In the genomic region with DNA sequence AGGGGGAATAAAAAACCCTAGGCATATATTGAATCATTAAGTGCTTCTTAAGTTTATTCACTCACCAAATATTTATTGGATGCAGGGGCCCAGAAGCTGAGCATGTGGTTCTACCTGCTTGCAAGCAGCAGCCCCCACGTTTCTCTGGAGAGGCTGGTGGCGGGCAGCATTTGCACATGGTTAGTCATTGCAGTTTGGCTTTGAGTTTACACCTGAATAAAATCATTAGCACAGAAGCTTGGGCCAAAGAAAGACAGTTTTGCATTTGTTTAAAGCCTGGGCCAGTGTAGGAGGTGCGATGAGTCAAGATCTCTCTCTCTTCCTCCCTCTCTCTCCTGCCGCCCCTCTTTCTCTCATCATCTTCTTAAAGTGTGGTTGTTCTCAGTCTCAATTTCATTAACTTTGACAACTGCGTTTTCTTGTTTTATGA, we compare ENCODE assay signal across 14 cellular contexts.
DNase-seq lines count a peak whose midpoint lies in the region; ATAC-seq and TF ChIP-seq lines count a peak whose summit lies in the region.
"Had no signal": no experiment of that assay in that cellular context is flagged by ENCODE, and none has a peak within 500 bp of the region (broad histone marks: within the 10 kb centered on the region; RNA-seq: fewer than 3 reads in every experiment).

No MANE protein-coding gene starts in this region.

- H3K27ac ChIP-seq in GM23248, result no peak overlapping the region
- H3K27ac ChIP-seq in iPS DF 6.9 (ENCODE audit: low read length), result peak overlapping the region; percentile 98
- H3K27ac ChIP-seq: BLaER1 treated with 17β-estradiol and CSF1 and Interleukin-3, amounts not matched to agents 10 nM and 100 nM; hepatocyte; testis had no signal

- H3F3A ChIP-seq in GM23248 (ENCODE audit: insufficient read depth), result peaks cover 10% of the 10 kb centered on the region; the same call in 1 of the 2 replicates

- peak overlapping the region; percentile 98 for H3K27ac Mint-ChIP-seq in WTC11
- no peak overlapping the region for H3K27ac Mint-ChIP-seq in effector memory CD8-positive, alpha-beta T cell
- H3K27ac Mint-ChIP-seq: naive thymus-derived CD8-positive, alpha-beta T cell had no signal

- TF ChIP-seq CTCF in WTC11 (IDR thresholded peaks at IDR 0.05), result no peak

- 0 out of 2 replicates have a peak, but pooled peaks cover 4% of the 10 kb centered on the region for H3K79me2 ChIP-seq in GM23248 (ENCODE audit: insufficient read depth)

- H3K27me3 ChIP-seq in GM23248 (replicated peaks; ENCODE audit: insufficient read depth) (no peaks in the 10 kb centered on the region), iPS DF 6.9 (ENCODE audit: control insufficient read depth, insufficient read depth, low read length) (no peaks in the 10 kb centered on the region; the same call in 1 of the 2 replicates)
- H3K27me3 ChIP-seq: BLaER1 treated with 17β-estradiol and CSF1 and Interleukin-3, amounts not matched to agents 10 nM and 100 nM; hepatocyte; testis had no signal

- POLR2A ChIA-PET in WTC11 (lab: Charles Lee), result interaction anchor here (0.9 kb wide), 1 partner anchor 11 kb away, joined by 3 read pairs; no protein-coding TSS in a partner anchor

- H3K4me3 Mint-ChIP-seq in WTC11, result peak overlapping the region; percentile 55
- no peak overlapping the region for H3K4me3 Mint-ChIP-seq in effector memory CD8-positive, alpha-beta T cell
- H3K4me3 Mint-ChIP-seq: naive thymus-derived CD8-positive, alpha-beta T cell had no signal

- H4K20me1 ChIP-seq in GM23248 (ENCODE audit: insufficient read depth), result no peaks in the 10 kb centered on the region

- in situ Hi-C loops in GM23248 (cut with MboI), result no loop called here

- intact Hi-C loops in sciatic nerve (cut with DNase I), result no loop called here

- no peak overlapping the region for H3K4me2 ChIP-seq in GM23248 (ENCODE audit: unreplicated experiment)
- H3K4me2 ChIP-seq: hepatocyte had no signal

- H3K36me3 ChIP-seq in GM23248 (ENCODE audit: low read depth) (no peaks in the 10 kb centered on the region), iPS DF 6.9 (ENCODE audit: control insufficient read depth, insufficient read depth, low read length) (no peaks in the 10 kb centered on the region)

- peaks cover 74% of the 10 kb centered on the region for H3K4me1 Mint-ChIP-seq in WTC11
- H3K4me1 Mint-ChIP-seq in effector memory CD8-positive, alpha-beta T cell (ENCODE audit: low read depth in 2 of 2), result no peaks in the 10 kb centered on the region

- no peak overlapping the region for H2AFZ ChIP-seq in GM23248
- H2AFZ ChIP-seq: hepatocyte had no signal

- H3K4me1 ChIP-seq in GM23248 (ENCODE audit: insufficient read depth), result peaks cover 4% of the 10 kb centered on the region
- peaks cover 6% of the 10 kb centered on the region for H3K4me1 ChIP-seq in iPS DF 6.9 (ENCODE audit: control insufficient read depth, insufficient read depth, low read length)

- H3K27me3 Mint-ChIP-seq in WTC11 (ENCODE audit: low read depth), result no peaks in the 10 kb centered on the region
- H3K27me3 Mint-ChIP-seq in effector memory CD8-positive, alpha-beta T cell, result peaks cover 0 to 22% of the 10 kb centered on the region in 2 donors

- H3K9me3 Mint-ChIP-seq in WTC11, result peaks cover 13% of the 10 kb centered on the region
- peaks cover 0 to 2% of the 10 kb centered on the region in 2 donors for H3K9me3 Mint-ChIP-seq in effector memory CD8-positive, alpha-beta T cell

- no peak overlapping the region for H3K4me3 ChIP-seq in GM23248
- H3K4me3 ChIP-seq in iPS DF 6.9 (ENCODE audit: low read length), result no peak overlapping the region
- H3K4me3 ChIP-seq: BLaER1 treated with 17β-estradiol and CSF1 and Interleukin-3, amounts not matched to agents 10 nM and 100 nM; hepatocyte; testis had no signal

- DNase-seq in GM23248 (peak; percentile 11), WTC11 (ENCODE audit: low spot score) (peak; percentile 41), iPS DF 6.9 (ENCODE audit: low read depth, low spot score) (peak; percentile 41), sciatic nerve (ENCODE audit: low spot score) (no peak), cerebellum (ENCODE audit: low spot score) (no peak), NCI-H2171 (lab: John Stamatoyannopoulos, UW) (no peak)
- no peak for DNase-seq in effector memory CD8-positive, alpha-beta T cell
- no peak for DNase-seq in activated effector memory CD4-positive, alpha-beta T cell treated with anti-CD3 and anti-CD28 coated beads, Interleukin-2, amount 50 U/mL, for 16 hours
- DNase-seq: GDM1; naive thymus-derived CD8-positive, alpha-beta T cell; NCI-H146; testis had no signal

- no peaks in the 10 kb centered on the region for H3K9me3 ChIP-seq in GM23248 (ENCODE audit: low read depth)
- no peaks in the 10 kb centered on the region for H3K9me3 ChIP-seq in iPS DF 6.9 (ENCODE audit: control insufficient read depth, insufficient read depth, low read length)
- H3K9me3 ChIP-seq: testis had no signal

- peak; percentile 91 for ATAC-seq in WTC11
- ATAC-seq in sciatic nerve, result peak; percentile 17
- ATAC-seq in effector memory CD8-positive, alpha-beta T cell (replicated peaks), result no peak
- ATAC-seq: naive thymus-derived CD8-positive, alpha-beta T cell had no signal

- CTCF ChIA-PET in WTC11 (lab: Charles Lee), result interaction anchor here (0.6 to 1.2 kb wide), 3 partner anchors 10 to 52 kb away, joined by 3 to 6 read pairs (median 3); no protein-coding TSS in a partner anchor

- H3K36me3 Mint-ChIP-seq in WTC11, result peaks cover 56% of the 10 kb centered on the region
- H3K36me3 Mint-ChIP-seq in effector memory CD8-positive, alpha-beta T cell (ENCODE audit: insufficient read depth), result no peaks in the 10 kb centered on the region

- no peaks in the 10 kb centered on the region for H3K9me2 ChIP-seq in GM23248 (ENCODE audit: insufficient read depth)

- H3K9ac ChIP-seq in GM23248, result no peak overlapping the region
- H3K9ac ChIP-seq: BLaER1 treated with 17β-estradiol and CSF1 and Interleukin-3, amounts not matched to agents 10 nM and 100 nM had no signal

- WGBS in GM23248 (ENCODE audit: low coverage in 1 of 2, low lambda C conversion rate in 2 of 2, missing lambda C conversion rate in 2 of 2), 2 experiments, result 80 to 83% methylated on average over 5 of the region's 5 CpGs
- WGBS in iPS DF 6.9 (ENCODE audit: insufficient coverage, insufficient read length), result no CpG with 5 or more reads among the region's 5 CpGs

TF ChIP-seq in WTC11, 78 proteins besides CTCF, POLR2A, EP300 and RAD21:
- no peak for TF ChIP-seq ETV6 (CRISPR knock-in tag; IDR thresholded peaks at IDR 0.05)
- TF ChIP-seq, protein P1, sequence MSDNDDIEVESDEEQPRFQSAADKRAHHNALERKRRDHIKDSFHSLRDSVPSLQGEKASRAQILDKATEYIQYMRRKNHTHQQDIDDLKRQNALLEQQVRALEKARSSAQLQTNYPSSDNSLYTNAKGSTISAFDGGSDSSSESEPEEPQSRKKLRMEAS (CRISPR knock-in tag; IDR thresholded peaks at IDR 0.05), result peak; percentile 77; the same call in 1 of the 2 replicates
- no peak for TF ChIP-seq SMAD3 (CRISPR knock-in tag; IDR thresholded peaks at IDR 0.05; ENCODE audit: borderline replicate concordance)
- TF ChIP-seq NFYB (CRISPR knock-in tag; conservative IDR thresholded peaks at IDR 0.05; ENCODE audit: low read depth), result no peak
- TF ChIP-seq TP53 (CRISPR knock-in tag; IDR thresholded peaks at IDR 0.05), result 0 out of 2 replicates have a peak, but pooled peaks have one; percentile 40
- TF ChIP-seq ZNF423 (CRISPR knock-in tag; IDR thresholded peaks at IDR 0.05), result no peak
- TF ChIP-seq GRHL2 (CRISPR knock-in tag; IDR thresholded peaks at IDR 0.05; ENCODE audit: insufficient replicate concordance, severe bottlenecking), result no peak
- TF ChIP-seq, protein P2, sequence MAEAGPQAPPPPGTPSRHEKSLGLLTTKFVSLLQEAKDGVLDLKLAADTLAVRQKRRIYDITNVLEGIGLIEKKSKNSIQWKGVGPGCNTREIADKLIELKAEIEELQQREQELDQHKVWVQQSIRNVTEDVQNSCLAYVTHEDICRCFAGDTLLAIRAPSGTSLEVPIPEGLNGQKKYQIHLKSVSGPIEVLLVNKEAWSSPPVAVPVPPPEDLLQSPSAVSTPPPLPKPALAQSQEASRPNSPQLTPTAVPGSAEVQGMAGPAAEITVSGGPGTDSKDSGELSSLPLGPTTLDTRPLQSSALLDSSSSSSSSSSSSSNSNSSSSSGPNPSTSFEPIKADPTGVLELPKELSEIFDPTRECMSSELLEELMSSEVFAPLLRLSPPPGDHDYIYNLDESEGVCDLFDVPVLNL (CRISPR knock-in tag; IDR thresholded peaks at IDR 0.05; ENCODE audit: borderline replicate concordance, low read depth), result no peak
- TF ChIP-seq, protein P3, sequence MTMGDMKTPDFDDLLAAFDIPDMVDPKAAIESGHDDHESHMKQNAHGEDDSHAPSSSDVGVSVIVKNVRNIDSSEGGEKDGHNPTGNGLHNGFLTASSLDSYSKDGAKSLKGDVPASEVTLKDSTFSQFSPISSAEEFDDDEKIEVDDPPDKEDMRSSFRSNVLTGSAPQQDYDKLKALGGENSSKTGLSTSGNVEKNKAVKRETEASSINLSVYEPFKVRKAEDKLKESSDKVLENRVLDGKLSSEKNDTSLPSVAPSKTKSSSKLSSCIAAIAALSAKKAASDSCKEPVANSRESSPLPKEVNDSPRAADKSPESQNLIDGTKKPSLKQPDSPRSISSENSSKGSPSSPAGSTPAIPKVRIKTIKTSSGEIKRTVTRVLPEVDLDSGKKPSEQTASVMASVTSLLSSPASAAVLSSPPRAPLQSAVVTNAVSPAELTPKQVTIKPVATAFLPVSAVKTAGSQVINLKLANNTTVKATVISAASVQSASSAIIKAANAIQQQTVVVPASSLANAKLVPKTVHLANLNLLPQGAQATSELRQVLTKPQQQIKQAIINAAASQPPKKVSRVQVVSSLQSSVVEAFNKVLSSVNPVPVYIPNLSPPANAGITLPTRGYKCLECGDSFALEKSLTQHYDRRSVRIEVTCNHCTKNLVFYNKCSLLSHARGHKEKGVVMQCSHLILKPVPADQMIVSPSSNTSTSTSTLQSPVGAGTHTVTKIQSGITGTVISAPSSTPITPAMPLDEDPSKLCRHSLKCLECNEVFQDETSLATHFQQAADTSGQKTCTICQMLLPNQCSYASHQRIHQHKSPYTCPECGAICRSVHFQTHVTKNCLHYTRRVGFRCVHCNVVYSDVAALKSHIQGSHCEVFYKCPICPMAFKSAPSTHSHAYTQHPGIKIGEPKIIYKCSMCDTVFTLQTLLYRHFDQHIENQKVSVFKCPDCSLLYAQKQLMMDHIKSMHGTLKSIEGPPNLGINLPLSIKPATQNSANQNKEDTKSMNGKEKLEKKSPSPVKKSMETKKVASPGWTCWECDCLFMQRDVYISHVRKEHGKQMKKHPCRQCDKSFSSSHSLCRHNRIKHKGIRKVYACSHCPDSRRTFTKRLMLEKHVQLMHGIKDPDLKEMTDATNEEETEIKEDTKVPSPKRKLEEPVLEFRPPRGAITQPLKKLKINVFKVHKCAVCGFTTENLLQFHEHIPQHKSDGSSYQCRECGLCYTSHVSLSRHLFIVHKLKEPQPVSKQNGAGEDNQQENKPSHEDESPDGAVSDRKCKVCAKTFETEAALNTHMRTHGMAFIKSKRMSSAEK (CRISPR knock-in tag; IDR thresholded peaks at IDR 0.05; ENCODE audit: borderline replicate concordance), result no peak
- TF ChIP-seq PRRX2 (CRISPR knock-in tag; IDR thresholded peaks at IDR 0.05), result no peak
- peak; percentile 64; the same call in 1 of the 2 replicates for TF ChIP-seq NFE2L1 (CRISPR knock-in tag; IDR thresholded peaks at IDR 0.05)

Comparison
In these comparisons a context has a peak if more than half of its experiments do, and no peak if none do; other contexts are left out.
1. DNase-seq: peak in GM23248 (single experiment), WTC11 (single experiment) and iPS DF 6.9 (single experiment); none in sciatic nerve (single experiment), cerebellum (single experiment), effector memory CD8-positive, alpha-beta T cell (0 of 3), activated effector memory CD4-positive, alpha-beta T cell treated with anti-CD3 and anti-CD28 coated beads, Interleukin-2, amount 50 U/mL, for 16 hours (single experiment) and NCI-H2171 (single experiment).